8 cellular contexts compared by ENCODE assay signal in the genomic region with DNA sequence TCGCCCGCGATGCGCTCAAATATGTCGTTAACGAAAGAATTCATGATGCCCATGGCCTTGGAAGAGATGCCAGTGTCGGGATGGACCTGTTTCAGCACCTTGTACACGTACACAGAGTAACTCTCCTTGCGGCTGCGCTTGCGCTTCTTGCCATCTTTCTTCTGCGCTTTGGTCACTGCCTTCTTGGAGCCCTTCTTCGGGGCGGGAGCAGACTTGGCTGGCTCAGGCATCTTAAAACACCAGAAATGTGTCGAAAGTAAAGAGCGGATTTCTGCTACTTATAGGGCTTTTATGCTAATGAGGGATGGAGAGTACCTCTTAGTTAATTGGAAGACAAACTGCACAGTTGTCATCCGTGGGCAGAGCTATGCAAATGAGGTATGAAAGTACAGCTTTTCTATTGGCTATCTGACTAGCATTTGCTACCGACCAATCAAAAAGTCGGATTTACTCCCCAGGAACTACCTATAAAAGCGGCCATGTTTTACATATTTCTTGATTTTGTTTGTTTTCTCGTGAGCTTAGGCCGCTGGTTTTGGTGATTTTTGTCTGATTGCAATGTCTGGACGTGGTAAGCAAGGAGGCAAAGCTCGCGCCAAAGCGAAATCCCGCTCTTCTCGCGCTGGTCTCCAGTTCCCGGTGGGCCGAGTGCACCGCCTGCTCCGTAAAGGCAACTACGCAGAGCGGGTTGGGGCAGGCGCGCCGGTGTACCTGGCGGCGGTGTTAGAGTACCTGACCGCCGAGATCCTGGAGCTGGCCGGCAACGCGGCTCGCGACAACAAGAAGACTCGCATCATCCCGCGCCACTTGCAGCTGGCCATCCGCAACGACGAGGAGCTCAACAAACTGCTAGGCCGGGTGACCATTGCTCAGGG. TPM values are rescaled to one million over a fixed set of nuclear protein-coding genes. Genes with fewer than 3 reads are reported as not detected.
A peak's percentile ranks its signal among the peaks of the same experiment; 100 is the strongest.
DNase-seq lines count a peak whose midpoint lies in the region; ATAC-seq and TF ChIP-seq lines count a peak whose summit lies in the region.

No MANE protein-coding gene starts in this region.

- no peak overlapping the region for H2AFZ ChIP-seq in PC-3 (ENCODE audit: low read length)

- no peaks in the 10 kb centered on the region for H3K9me3 Mint-ChIP-seq in activated T-cell treated with anti-CD3 and anti-CD28 coated beads, Interleukin-2, amount 50 U/mL, for 4 hours

- H4K20me1 ChIP-seq in PC-3 (ENCODE audit: low read length): peaks cover 45% of the 10 kb centered on the region

- H3K79me2 ChIP-seq in PC-3 (ENCODE audit: low read length): peaks cover 62% of the 10 kb centered on the region

- ATAC-seq in GM21717 (IDR thresholded peaks at IDR 0.05; ENCODE audit: unreplicated experiment): peak; percentile 68
- ATAC-seq in PC-3: peak; percentile 75
- ATAC-seq in activated T-cell treated with anti-CD3 and anti-CD28 coated beads, Interleukin-2, amount 50 U/mL, for 4 hours: peak; percentile 83

- H3K4me1 ChIP-seq in PC-3 (ENCODE audit: insufficient read depth, low read length): peaks cover 45% of the 10 kb centered on the region

- H3K9me3 ChIP-seq in PC-3 (ENCODE audit: low read length): no peaks in the 10 kb centered on the region

- BruUV-seq in PC-3 (replicated peaks; lab: Mats Ljungman, UMichigan): TSS peak; percentile 72

- H3K27ac ChIP-seq in PC-3 (ENCODE audit: low read length): peak overlapping the region; percentile 94

- peaks cover 39% of the 10 kb centered on the region for H3K4me1 Mint-ChIP-seq in activated T-cell treated with anti-CD3 and anti-CD28 coated beads, Interleukin-2, amount 50 U/mL, for 4 hours (ENCODE audit: low read depth)

- peaks cover 5% of the 10 kb centered on the region for H3F3A ChIP-seq in PC-3 (ENCODE audit: low read length, unreplicated experiment)

- intact Hi-C loops in PC-3 (cut with micrococcal nuclease): loop anchor here (1.0 to 10.0 kb wide), 10 partner anchors 34 to 1711 kb away; a partner anchor contains a TSS

- no peaks in the 10 kb centered on the region for H3K27me3 ChIP-seq in PC-3 (ENCODE audit: low read length)

- no peaks in the 10 kb centered on the region for H3K27me3 Mint-ChIP-seq in activated T-cell treated with anti-CD3 and anti-CD28 coated beads, Interleukin-2, amount 50 U/mL, for 4 hours (ENCODE audit: low read depth)

- H3K4me2 ChIP-seq in PC-3 (ENCODE audit: low read length): peak overlapping the region; percentile 92

- CTCF ChIA-PET in PC-3 (lab: Charles Lee): interaction anchor here (0.6 kb wide), 2 partner anchors 56 to 76 kb away, joined by 3 read pairs; a partner anchor contains a TSS

- DNase-seq in DMS53 (lab: John Stamatoyannopoulos, UW): peak; percentile 99
- DNase-seq in Jurkat, Clone E6-1 (ENCODE audit: low read depth, low spot score): peak; percentile 99
- peak; percentile 99 for DNase-seq in PC-3
- DNase-seq in activated T-cell treated with anti-CD3 and anti-CD28 coated beads, Interleukin-2, amount 50 U/mL, for 4 hours: peak; percentile 61
- DNase-seq in erythroblast (lab: John Stamatoyannopoulos, UW): peak; percentile 96 to 99
- peak; percentile 94 for DNase-seq in mucosa of gallbladder (ENCODE audit: low spot score)
- peak; percentile 49 to 55 for DNase-seq in stimulated activated CD8-positive, alpha-beta memory T cell treated with anti-CD3 and anti-CD28 coated beads, Interleukin-7, amount 100 ng/mL, for 1 hour (ENCODE audit: low read depth in 2 of 2)

- H3K9ac ChIP-seq in PC-3 (ENCODE audit: low read length): peak overlapping the region; percentile 96

- no peaks in the 10 kb centered on the region for H3K9me2 ChIP-seq in PC-3 (replicated peaks; ENCODE audit: low read length)

- peak; percentile 91 for TF ChIP-seq POLR2A in erythroblast (IDR thresholded peaks at IDR 0.05; ENCODE audit: low read length)

- no peak for TF ChIP-seq CTCF in PC-3 (conservative IDR thresholded peaks at IDR 0.05; ENCODE audit: low read depth, low read length)

- peak overlapping the region; percentile 88 for H3K4me3 Mint-ChIP-seq in activated T-cell treated with anti-CD3 and anti-CD28 coated beads, Interleukin-2, amount 50 U/mL, for 4 hours

- peak overlapping the region; percentile 71 for H3K4me3 ChIP-seq in Jurkat, Clone E6-1 (ENCODE audit: low read length)
- H3K4me3 ChIP-seq in PC-3 (ENCODE audit: low read length): peak overlapping the region; percentile 96

- POLR2A ChIA-PET in PC-3 (lab: Charles Lee; ENCODE audit: unreplicated experiment): interaction anchor here (0.5 to 5.2 kb wide), 35 partner anchors 12 to 1770 kb away, joined by 3 to 174 read pairs (median 6); a partner anchor contains a TSS

- H3K36me3 ChIP-seq in PC-3 (ENCODE audit: low read depth, low read length): peaks cover 14% of the 10 kb centered on the region

- H3K36me3 Mint-ChIP-seq in activated T-cell treated with anti-CD3 and anti-CD28 coated beads, Interleukin-2, amount 50 U/mL, for 4 hours (ENCODE audit: insufficient read depth): peaks cover 6% of the 10 kb centered on the region

RNA-seq across cellular contexts. Expression of a gene that starts 36.7 kb away (rescaled TPM):
- polyA plus RNA-seq in Jurkat, Clone E6-1 (2012; ENCODE audit: insufficient read depth, insufficient read length): not detected
- total RNA-seq in PC-3 (2014; rRNA removed) (not detected in 2 replicates), mucosa of gallbladder (19.1 TPM)
- under 1 TPM in 1 of 3 donors, not detected in 2; 0.28 TPM for total RNA-seq in activated T-cell treated with anti-CD3 and anti-CD28 coated beads, Interleukin-2, amount 50 U/mL, for 4 hours

Comparison
In these comparisons a context has a peak if more than half of its experiments do, and no peak if none do; other contexts are left out.
1. Peak in every context shown above with its lines: DNase-seq, ATAC-seq, H3K4me3 ChIP-seq and H3K27ac ChIP-seq.
2. RNA of a gene that starts 36.7 kb away (total RNA-seq): 19.1 TPM in mucosa of gallbladder (single experiment); 0.28 TPM in activated T-cell treated with anti-CD3 and anti-CD28 coated beads, Interleukin-2, amount 50 U/mL, for 4 hours and not detected in PC-3; every median in the first group is over 10 times any median in the second.